In genomic region chrX:42973321-42973720, GRCh38 we compare ENCODE assay signal across 13 cellular contexts.
A peak's percentile ranks its signal among the peaks of the same experiment; 100 is the strongest.
DNase-seq lines count a peak whose midpoint lies in the region; TF ChIP-seq lines count a peak whose summit lies in the region.
"Had no signal": no experiment of that assay in that cellular context is flagged by ENCODE, and none has a peak within 500 bp of the region (broad histone marks: within the 10 kb centered on the region; RNA-seq: fewer than 3 reads in every experiment).

No MANE protein-coding gene starts in this region.

- H2AFZ ChIP-seq in SU-DHL-6 (ENCODE audit: low read depth, low read length, severe bottlenecking), result peak overlapping the region; percentile 34
- H2AFZ ChIP-seq: GM23338 had no signal

- peak overlapping the region; percentile 15; the same call in 1 of the 2 replicates for H3K9ac ChIP-seq in SU-DHL-6 (ENCODE audit: low read length)

- TF ChIP-seq CTCF in SU-DHL-6 (IDR thresholded peaks at IDR 0.05; ENCODE audit: insufficient read depth, low read length, poor library complexity, severe bottlenecking), result no peak
- TF ChIP-seq CTCF in retinal pigment epithelial cell (conservative IDR thresholded peaks at IDR 0.05; ENCODE audit: low read depth, low read length), result no peak

- H3K27ac ChIP-seq in SU-DHL-6 (ENCODE audit: low read depth, low read length), result peak overlapping the region; percentile 97
- H3K27ac ChIP-seq: C4-2B had no signal

- H3K27me3 ChIP-seq in SU-DHL-6 (ENCODE audit: low read length), result no peaks in the 10 kb centered on the region

- H3K9me2 ChIP-seq in SU-DHL-6 (replicated peaks; ENCODE audit: insufficient read depth, low read length), result no peaks in the 10 kb centered on the region

- peak; percentile 11 for DNase-seq in HT1080 (ENCODE audit: low read depth)
- DNase-seq in NCI-H226, result peak; percentile 24
- peak; percentile 20 for DNase-seq in retinal pigment epithelial cell (ENCODE audit: low read depth)
- no peak for DNase-seq in HCEC 1CT
- DNase-seq in iPS-NIHi7 (ENCODE audit: extremely low spot score), result no peak
- no peak for DNase-seq in activated CD4-positive, alpha-beta T cell treated with anti-CD3 and anti-CD28 coated beads for 4 hours
- DNase-seq: ACHN; CD4-positive, alpha-beta memory T cell; DMS79 treated with DMSO at 0.1 percent for 48 hours; GF-D8 had no signal

- no peaks in the 10 kb centered on the region for H3K79me2 ChIP-seq in SU-DHL-6 (ENCODE audit: insufficient read depth, low read length)

- 0 out of 2 replicates have a peak, but pooled peaks cover 18% of the 10 kb centered on the region for H3F3A ChIP-seq in SU-DHL-6 (ENCODE audit: insufficient read depth)

- no peaks in the 10 kb centered on the region for H3K36me3 ChIP-seq in SU-DHL-6 (ENCODE audit: low read length)

- H3K4me3 ChIP-seq in SU-DHL-6 (ENCODE audit: insufficient read depth, low read length, poor library complexity, severe bottlenecking) (no peak overlapping the region), retinal pigment epithelial cell (ENCODE audit: low read length) (no peak overlapping the region)
- H3K4me3 ChIP-seq: GM23338 had no signal

- no peaks in the 10 kb centered on the region for H4K20me1 ChIP-seq in SU-DHL-6 (ENCODE audit: low read depth, low read length)

- H3K4me2 ChIP-seq in SU-DHL-6 (ENCODE audit: low read depth, low read length, poor library complexity, severe bottlenecking), result no peak overlapping the region
- H3K4me2 ChIP-seq: GM23338 had no signal

- H3K9me3 ChIP-seq in SU-DHL-6 (ENCODE audit: insufficient read depth, low read length), result no peaks in the 10 kb centered on the region

Comparison
In these comparisons a context has a peak if more than half of its experiments do, and no peak if none do; other contexts are left out.
1. DNase-seq: peak in HT1080 (single experiment), NCI-H226 (single experiment) and retinal pigment epithelial cell (single experiment); none in HCEC 1CT (single experiment), iPS-NIHi7 (single experiment) and activated CD4-positive, alpha-beta T cell treated with anti-CD3 and anti-CD28 coated beads for 4 hours (0 of 2).